In the genomic region with DNA sequence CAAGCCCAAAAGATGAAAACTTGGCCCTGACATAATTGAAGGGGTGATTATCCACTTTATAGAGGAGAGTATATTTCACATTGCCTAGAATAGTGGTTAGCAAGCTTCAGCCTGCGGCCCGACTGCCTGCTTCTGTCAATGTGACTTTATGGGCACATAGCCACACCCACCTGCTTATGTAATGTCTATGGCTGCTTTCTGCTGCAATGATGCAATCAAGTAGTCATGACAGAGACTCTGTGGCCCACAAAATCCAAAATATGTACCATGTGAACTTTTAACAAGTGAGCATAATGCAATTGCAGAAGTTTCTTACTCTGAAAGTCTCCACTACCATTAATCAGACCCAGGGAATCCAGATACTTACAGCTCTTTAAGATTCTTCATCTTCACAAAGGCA, we compare ENCODE assay signal across 1 cellular context.
TF ChIP-seq lines count a peak whose summit lies in the region.

No MANE protein-coding gene starts in this region.

TF ChIP-seq in K562, 482 proteins besides CTCF, POLR2A, EP300 and RAD21 (continued from another document and continues in another):
- TF ChIP-seq, protein P1, sequence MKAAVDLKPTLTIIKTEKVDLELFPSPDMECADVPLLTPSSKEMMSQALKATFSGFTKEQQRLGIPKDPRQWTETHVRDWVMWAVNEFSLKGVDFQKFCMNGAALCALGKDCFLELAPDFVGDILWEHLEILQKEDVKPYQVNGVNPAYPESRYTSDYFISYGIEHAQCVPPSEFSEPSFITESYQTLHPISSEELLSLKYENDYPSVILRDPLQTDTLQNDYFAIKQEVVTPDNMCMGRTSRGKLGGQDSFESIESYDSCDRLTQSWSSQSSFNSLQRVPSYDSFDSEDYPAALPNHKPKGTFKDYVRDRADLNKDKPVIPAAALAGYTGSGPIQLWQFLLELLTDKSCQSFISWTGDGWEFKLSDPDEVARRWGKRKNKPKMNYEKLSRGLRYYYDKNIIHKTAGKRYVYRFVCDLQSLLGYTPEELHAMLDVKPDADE (conservative IDR thresholded peaks at IDR 0.05; ENCODE audit: control insufficient read depth, low read depth, low read length): no peak
- TF ChIP-seq, protein P2, sequence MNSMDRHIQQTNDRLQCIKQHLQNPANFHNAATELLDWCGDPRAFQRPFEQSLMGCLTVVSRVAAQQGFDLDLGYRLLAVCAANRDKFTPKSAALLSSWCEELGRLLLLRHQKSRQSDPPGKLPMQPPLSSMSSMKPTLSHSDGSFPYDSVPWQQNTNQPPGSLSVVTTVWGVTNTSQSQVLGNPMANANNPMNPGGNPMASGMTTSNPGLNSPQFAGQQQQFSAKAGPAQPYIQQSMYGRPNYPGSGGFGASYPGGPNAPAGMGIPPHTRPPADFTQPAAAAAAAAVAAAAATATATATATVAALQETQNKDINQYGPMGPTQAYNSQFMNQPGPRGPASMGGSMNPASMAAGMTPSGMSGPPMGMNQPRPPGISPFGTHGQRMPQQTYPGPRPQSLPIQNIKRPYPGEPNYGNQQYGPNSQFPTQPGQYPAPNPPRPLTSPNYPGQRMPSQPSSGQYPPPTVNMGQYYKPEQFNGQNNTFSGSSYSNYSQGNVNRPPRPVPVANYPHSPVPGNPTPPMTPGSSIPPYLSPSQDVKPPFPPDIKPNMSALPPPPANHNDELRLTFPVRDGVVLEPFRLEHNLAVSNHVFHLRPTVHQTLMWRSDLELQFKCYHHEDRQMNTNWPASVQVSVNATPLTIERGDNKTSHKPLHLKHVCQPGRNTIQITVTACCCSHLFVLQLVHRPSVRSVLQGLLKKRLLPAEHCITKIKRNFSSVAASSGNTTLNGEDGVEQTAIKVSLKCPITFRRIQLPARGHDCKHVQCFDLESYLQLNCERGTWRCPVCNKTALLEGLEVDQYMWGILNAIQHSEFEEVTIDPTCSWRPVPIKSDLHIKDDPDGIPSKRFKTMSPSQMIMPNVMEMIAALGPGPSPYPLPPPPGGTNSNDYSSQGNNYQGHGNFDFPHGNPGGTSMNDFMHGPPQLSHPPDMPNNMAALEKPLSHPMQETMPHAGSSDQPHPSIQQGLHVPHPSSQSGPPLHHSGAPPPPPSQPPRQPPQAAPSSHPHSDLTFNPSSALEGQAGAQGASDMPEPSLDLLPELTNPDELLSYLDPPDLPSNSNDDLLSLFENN (IDR thresholded peaks at IDR 0.05; ENCODE audit: low read depth in 2 of 2, low read length in 2 of 2): no peak
- TF ChIP-seq, protein P3, sequence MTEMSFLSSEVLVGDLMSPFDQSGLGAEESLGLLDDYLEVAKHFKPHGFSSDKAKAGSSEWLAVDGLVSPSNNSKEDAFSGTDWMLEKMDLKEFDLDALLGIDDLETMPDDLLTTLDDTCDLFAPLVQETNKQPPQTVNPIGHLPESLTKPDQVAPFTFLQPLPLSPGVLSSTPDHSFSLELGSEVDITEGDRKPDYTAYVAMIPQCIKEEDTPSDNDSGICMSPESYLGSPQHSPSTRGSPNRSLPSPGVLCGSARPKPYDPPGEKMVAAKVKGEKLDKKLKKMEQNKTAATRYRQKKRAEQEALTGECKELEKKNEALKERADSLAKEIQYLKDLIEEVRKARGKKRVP (CRISPR knock-in tag; IDR thresholded peaks at IDR 0.05): peak; percentile 81
- TF ChIP-seq, protein P4, sequence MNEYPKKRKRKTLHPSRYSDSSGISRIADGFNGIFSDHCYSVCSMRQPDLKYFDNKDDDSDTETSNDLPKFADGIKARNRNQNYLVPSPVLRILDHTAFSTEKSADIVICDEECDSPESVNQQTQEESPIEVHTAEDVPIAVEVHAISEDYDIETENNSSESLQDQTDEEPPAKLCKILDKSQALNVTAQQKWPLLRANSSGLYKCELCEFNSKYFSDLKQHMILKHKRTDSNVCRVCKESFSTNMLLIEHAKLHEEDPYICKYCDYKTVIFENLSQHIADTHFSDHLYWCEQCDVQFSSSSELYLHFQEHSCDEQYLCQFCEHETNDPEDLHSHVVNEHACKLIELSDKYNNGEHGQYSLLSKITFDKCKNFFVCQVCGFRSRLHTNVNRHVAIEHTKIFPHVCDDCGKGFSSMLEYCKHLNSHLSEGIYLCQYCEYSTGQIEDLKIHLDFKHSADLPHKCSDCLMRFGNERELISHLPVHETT (CRISPR knock-in tag; conservative IDR thresholded peaks at IDR 0.05 in 1 of 2, IDR thresholded peaks at IDR 0.05 in 1 of 2): no peak
- no peak for TF ChIP-seq PHB2 (IDR thresholded peaks at IDR 0.05; ENCODE audit: low read depth)
- TF ChIP-seq CSDE1 (IDR thresholded peaks at IDR 0.05): no peak
- TF ChIP-seq, protein P5, sequence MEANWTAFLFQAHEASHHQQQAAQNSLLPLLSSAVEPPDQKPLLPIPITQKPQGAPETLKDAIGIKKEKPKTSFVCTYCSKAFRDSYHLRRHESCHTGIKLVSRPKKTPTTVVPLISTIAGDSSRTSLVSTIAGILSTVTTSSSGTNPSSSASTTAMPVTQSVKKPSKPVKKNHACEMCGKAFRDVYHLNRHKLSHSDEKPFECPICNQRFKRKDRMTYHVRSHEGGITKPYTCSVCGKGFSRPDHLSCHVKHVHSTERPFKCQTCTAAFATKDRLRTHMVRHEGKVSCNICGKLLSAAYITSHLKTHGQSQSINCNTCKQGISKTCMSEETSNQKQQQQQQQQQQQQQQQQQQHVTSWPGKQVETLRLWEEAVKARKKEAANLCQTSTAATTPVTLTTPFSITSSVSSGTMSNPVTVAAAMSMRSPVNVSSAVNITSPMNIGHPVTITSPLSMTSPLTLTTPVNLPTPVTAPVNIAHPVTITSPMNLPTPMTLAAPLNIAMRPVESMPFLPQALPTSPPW (CRISPR knock-in tag; IDR thresholded peaks at IDR 0.05): no peak
- no peak for TF ChIP-seq HNRNPK (IDR thresholded peaks at IDR 0.05; ENCODE audit: low read depth, low read length, poor library complexity, severe bottlenecking)
- no peak for TF ChIP-seq TBP (optimal IDR thresholded peaks at IDR 0.05; ENCODE audit: low read depth, low read length)
- no peak for TF ChIP-seq MAFK (IDR thresholded peaks at IDR 0.05; ENCODE audit: low read length)
- TF ChIP-seq, protein P6, sequence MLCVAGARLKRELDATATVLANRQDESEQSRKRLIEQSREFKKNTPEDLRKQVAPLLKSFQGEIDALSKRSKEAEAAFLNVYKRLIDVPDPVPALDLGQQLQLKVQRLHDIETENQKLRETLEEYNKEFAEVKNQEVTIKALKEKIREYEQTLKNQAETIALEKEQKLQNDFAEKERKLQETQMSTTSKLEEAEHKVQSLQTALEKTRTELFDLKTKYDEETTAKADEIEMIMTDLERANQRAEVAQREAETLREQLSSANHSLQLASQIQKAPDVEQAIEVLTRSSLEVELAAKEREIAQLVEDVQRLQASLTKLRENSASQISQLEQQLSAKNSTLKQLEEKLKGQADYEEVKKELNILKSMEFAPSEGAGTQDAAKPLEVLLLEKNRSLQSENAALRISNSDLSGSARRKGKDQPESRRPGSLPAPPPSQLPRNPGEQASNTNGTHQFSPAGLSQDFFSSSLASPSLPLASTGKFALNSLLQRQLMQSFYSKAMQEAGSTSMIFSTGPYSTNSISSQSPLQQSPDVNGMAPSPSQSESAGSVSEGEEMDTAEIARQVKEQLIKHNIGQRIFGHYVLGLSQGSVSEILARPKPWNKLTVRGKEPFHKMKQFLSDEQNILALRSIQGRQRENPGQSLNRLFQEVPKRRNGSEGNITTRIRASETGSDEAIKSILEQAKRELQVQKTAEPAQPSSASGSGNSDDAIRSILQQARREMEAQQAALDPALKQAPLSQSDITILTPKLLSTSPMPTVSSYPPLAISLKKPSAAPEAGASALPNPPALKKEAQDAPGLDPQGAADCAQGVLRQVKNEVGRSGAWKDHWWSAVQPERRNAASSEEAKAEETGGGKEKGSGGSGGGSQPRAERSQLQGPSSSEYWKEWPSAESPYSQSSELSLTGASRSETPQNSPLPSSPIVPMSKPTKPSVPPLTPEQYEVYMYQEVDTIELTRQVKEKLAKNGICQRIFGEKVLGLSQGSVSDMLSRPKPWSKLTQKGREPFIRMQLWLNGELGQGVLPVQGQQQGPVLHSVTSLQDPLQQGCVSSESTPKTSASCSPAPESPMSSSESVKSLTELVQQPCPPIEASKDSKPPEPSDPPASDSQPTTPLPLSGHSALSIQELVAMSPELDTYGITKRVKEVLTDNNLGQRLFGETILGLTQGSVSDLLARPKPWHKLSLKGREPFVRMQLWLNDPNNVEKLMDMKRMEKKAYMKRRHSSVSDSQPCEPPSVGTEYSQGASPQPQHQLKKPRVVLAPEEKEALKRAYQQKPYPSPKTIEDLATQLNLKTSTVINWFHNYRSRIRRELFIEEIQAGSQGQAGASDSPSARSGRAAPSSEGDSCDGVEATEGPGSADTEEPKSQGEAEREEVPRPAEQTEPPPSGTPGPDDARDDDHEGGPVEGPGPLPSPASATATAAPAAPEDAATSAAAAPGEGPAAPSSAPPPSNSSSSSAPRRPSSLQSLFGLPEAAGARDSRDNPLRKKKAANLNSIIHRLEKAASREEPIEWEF (CRISPR knock-in tag; IDR thresholded peaks at IDR 0.05): no peak
- TF ChIP-seq, protein P7, sequence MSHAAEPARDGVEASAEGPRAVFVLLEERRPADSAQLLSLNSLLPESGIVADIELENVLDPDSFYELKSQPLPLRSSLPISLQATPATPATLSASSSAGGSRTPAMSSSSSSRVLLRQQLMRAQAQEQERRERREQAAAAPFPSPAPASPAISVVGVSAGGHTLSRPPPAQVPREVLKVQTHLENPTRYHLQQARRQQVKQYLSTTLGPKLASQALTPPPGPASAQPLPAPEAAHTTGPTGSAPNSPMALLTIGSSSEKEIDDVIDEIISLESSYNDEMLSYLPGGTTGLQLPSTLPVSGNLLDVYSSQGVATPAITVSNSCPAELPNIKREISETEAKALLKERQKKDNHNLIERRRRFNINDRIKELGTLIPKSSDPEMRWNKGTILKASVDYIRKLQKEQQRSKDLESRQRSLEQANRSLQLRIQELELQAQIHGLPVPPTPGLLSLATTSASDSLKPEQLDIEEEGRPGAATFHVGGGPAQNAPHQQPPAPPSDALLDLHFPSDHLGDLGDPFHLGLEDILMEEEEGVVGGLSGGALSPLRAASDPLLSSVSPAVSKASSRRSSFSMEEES (CRISPR knock-in tag; IDR thresholded peaks at IDR 0.05): no peak
- TF ChIP-seq, protein P8, sequence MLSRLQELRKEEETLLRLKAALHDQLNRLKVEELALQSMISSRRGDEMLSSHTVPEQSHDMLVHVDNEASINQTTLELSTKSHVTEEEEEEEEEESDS (CRISPR knock-in tag; IDR thresholded peaks at IDR 0.05): no peak
- no peak for TF ChIP-seq ZNF695 (CRISPR knock-in tag; IDR thresholded peaks at IDR 0.05)
- TF ChIP-seq SMARCA5 (IDR thresholded peaks at IDR 0.05): no peak
- TF ChIP-seq, protein P9, sequence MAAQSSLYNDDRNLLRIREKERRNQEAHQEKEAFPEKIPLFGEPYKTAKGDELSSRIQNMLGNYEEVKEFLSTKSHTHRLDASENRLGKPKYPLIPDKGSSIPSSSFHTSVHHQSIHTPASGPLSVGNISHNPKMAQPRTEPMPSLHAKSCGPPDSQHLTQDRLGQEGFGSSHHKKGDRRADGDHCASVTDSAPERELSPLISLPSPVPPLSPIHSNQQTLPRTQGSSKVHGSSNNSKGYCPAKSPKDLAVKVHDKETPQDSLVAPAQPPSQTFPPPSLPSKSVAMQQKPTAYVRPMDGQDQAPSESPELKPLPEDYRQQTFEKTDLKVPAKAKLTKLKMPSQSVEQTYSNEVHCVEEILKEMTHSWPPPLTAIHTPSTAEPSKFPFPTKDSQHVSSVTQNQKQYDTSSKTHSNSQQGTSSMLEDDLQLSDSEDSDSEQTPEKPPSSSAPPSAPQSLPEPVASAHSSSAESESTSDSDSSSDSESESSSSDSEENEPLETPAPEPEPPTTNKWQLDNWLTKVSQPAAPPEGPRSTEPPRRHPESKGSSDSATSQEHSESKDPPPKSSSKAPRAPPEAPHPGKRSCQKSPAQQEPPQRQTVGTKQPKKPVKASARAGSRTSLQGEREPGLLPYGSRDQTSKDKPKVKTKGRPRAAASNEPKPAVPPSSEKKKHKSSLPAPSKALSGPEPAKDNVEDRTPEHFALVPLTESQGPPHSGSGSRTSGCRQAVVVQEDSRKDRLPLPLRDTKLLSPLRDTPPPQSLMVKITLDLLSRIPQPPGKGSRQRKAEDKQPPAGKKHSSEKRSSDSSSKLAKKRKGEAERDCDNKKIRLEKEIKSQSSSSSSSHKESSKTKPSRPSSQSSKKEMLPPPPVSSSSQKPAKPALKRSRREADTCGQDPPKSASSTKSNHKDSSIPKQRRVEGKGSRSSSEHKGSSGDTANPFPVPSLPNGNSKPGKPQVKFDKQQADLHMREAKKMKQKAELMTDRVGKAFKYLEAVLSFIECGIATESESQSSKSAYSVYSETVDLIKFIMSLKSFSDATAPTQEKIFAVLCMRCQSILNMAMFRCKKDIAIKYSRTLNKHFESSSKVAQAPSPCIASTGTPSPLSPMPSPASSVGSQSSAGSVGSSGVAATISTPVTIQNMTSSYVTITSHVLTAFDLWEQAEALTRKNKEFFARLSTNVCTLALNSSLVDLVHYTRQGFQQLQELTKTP (IDR thresholded peaks at IDR 0.05; ENCODE audit: low read depth in 1 of 2, partially characterized antibody in 2 of 2): no peak
- TF ChIP-seq SMARCA4 (IDR thresholded peaks at IDR 0.05): no peak
- TF ChIP-seq LEF1 (IDR thresholded peaks at IDR 0.05): no peak
- TF ChIP-seq MECOM (CRISPR knock-in tag; IDR thresholded peaks at IDR 0.05): no peak
- no peak for TF ChIP-seq IFI16 (CRISPR knock-in tag; IDR thresholded peaks at IDR 0.05)
- TF ChIP-seq ZNF551 (CRISPR knock-in tag; IDR thresholded peaks at IDR 0.05): no peak
- TF ChIP-seq GTF2E2 (tag; IDR thresholded peaks at IDR 0.05): no peak
- TF ChIP-seq, protein P10, sequence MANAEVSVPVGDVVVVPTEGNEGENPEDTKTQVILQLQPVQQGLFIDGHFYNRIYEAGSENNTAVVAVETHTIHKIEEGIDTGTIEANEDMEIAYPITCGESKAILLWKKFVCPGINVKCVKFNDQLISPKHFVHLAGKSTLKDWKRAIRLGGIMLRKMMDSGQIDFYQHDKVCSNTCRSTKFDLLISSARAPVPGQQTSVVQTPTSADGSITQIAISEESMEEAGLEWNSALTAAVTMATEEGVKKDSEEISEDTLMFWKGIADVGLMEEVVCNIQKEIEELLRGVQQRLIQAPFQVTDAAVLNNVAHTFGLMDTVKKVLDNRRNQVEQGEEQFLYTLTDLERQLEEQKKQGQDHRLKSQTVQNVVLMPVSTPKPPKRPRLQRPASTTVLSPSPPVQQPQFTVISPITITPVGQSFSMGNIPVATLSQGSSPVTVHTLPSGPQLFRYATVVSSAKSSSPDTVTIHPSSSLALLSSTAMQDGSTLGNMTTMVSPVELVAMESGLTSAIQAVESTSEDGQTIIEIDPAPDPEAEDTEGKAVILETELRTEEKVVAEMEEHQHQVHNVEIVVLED (CRISPR knock-in tag; IDR thresholded peaks at IDR 0.05): no peak
- TF ChIP-seq YBX1 (IDR thresholded peaks at IDR 0.05): no peak
- TF ChIP-seq STAT5A (IDR thresholded peaks at IDR 0.05; ENCODE audit: borderline replicate concordance, low read length): no peak
- no peak for TF ChIP-seq NCOA1 (IDR thresholded peaks at IDR 0.05; ENCODE audit: low read depth)
- no peak for TF ChIP-seq SUPT5H (IDR thresholded peaks at IDR 0.05)
- peak; percentile 69 for TF ChIP-seq JUND (IDR thresholded peaks at IDR 0.05; ENCODE audit: borderline replicate concordance, low read depth, low read length)
- peak; percentile 56; the same call in 1 of the 3 replicates for TF ChIP-seq JUND (tag; IDR thresholded peaks at IDR 0.05; ENCODE audit: borderline replicate concordance, low read depth, low read length)
- no peak for TF ChIP-seq RBM14 (IDR thresholded peaks at IDR 0.05; ENCODE audit: borderline replicate concordance, insufficient read depth, low read depth, low read length)
- TF ChIP-seq PHB (CRISPR knock-in tag; IDR thresholded peaks at IDR 0.05): no peak
- TF ChIP-seq, protein P11, sequence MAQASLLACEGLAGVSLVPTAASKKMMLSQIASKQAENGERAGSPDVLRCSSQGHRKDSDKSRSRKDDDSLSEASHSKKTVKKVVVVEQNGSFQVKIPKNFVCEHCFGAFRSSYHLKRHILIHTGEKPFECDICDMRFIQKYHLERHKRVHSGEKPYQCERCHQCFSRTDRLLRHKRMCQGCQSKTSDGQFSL (CRISPR knock-in tag; IDR thresholded peaks at IDR 0.05): no peak
- TF ChIP-seq, protein P11 (tag; IDR thresholded peaks at IDR 0.05): no peak
- no peak for TF ChIP-seq ZNF384 (IDR thresholded peaks at IDR 0.05; ENCODE audit: low read depth, low read length)
